Comparison of ENCODE assay signal across 12 cellular contexts in genomic region chr6:157219201-157220200, GRCh38.
DNase-seq lines count a peak whose midpoint lies in the region; ATAC-seq and TF ChIP-seq lines count a peak whose summit lies in the region.
"Had no signal": no experiment of that assay in that cellular context is flagged by ENCODE, and none has a peak within 500 bp of the region (broad histone marks: within the 10 kb centered on the region; RNA-seq: fewer than 3 reads in every experiment).

No MANE protein-coding gene starts in this region.

- intact Hi-C loops in activated T-helper 1 cell treated with anti-CD3 and anti-CD28 coated beads, Interleukin-12 subunit alpha, Interleukin-12 subunit beta, Interleukin-2, Interleukin-4 antibody, amounts not matched to agents 30 ng/mL and 10 ng/mL and 1 ng/mL, durations not matched to agents 14 hours and 24 hours and 36 hours (cut with micrococcal nuclease): loop anchor here (10.0 kb wide), 1 partner anchor 535 kb away; no protein-coding TSS in a partner anchor

- no peaks in the 10 kb centered on the region for H3K79me2 ChIP-seq in GM23248 (ENCODE audit: insufficient read depth)

- H3K4me1 ChIP-seq in GM23248 (ENCODE audit: insufficient read depth) (peaks cover 18% of the 10 kb centered on the region), endodermal cell (ENCODE audit: control insufficient read depth, insufficient read depth, low read length) (no peaks in the 10 kb centered on the region), neuronal stem cell (ENCODE audit: control insufficient read depth in 2 of 2, insufficient read depth in 1 of 2, low read depth in 1 of 2, low read length in 2 of 2) (peaks cover 2 to 3% of the 10 kb centered on the region in 2 donors)

- peaks cover 10% of the 10 kb centered on the region for H3F3A ChIP-seq in GM23248 (ENCODE audit: insufficient read depth)

- in situ Hi-C loops in GM23248 (cut with MboI): no loop called here

- no peak overlapping the region for H3K4me3 ChIP-seq in GM23248
- H3K4me3 ChIP-seq in endodermal cell (ENCODE audit: low read length): no peak overlapping the region
- H3K4me3 ChIP-seq in neuronal stem cell (ENCODE audit: low read length in 2 of 2): no peak overlapping the region
- H3K4me3 ChIP-seq: breast epithelium had no signal

- WGBS in GM23248 (ENCODE audit: low coverage in 1 of 2, low lambda C conversion rate in 2 of 2, missing lambda C conversion rate in 2 of 2), 2 experiments: 82 to 84% methylated on average over 18 of the region's 18 CpGs
- 85 to 89% methylated on average over 12 to 17 of the region's 18 CpGs for WGBS in endodermal cell (ENCODE audit: insufficient coverage in 1 of 2, insufficient read length in 1 of 2), 2 experiments
- WGBS in neuronal stem cell (ENCODE audit: extremely low coverage in 2 of 2, insufficient read length in 2 of 2, insufficient replicate concordance in 1 of 2), 2 donors: no CpG with 5 or more reads among the region's 18 CpGs

- TF ChIP-seq CTCF in endodermal cell (conservative IDR thresholded peaks at IDR 0.05): peak; percentile 44

- peak overlapping the region; percentile 33 for H2BK15ac ChIP-seq in neuronal stem cell (ENCODE audit: low read length)

- H2AFZ ChIP-seq in GM23248 (no peak overlapping the region), neuronal stem cell (ENCODE audit: low read length) (no peak overlapping the region)

- no peak overlapping the region for H3K23ac ChIP-seq in neuronal stem cell (ENCODE audit: low read depth, low read length, poor library complexity)

- peak overlapping the region; percentile 71 for H3K14ac ChIP-seq in neuronal stem cell (ENCODE audit: low read length)

- no peaks in the 10 kb centered on the region for H4K20me1 ChIP-seq in GM23248 (ENCODE audit: insufficient read depth)

- no peak overlapping the region for H3K27ac Mint-ChIP-seq in endodermal cell
- H3K27ac Mint-ChIP-seq in activated T-helper 1 cell treated with anti-CD3 and anti-CD28 coated beads, Interleukin-12 subunit alpha, Interleukin-12 subunit beta, Interleukin-2, Interleukin-4 antibody, amounts not matched to agents 30 ng/mL and 10 ng/mL and 1 ng/mL, durations not matched to agents 14 hours and 24 hours and 36 hours: no peak overlapping the region
- H3K27ac Mint-ChIP-seq: activated CD8-positive, alpha-beta T cell treated with anti-CD3 and anti-CD28 coated beads, Interleukin-2, amount 10 ng/mL, durations not matched to agents 7 days and 5 days; stimulated activated memory B cell treated with anti-CD40 and anti-IgM and Interleukin-4, amounts not matched to agents 10 μg/mL and 1 μg/mL and 100 μg/mL, for 72 hours had no signal

- H3K9me3 Mint-ChIP-seq in endodermal cell: no peaks in the 10 kb centered on the region
- no peaks in the 10 kb centered on the region for H3K9me3 Mint-ChIP-seq in activated T-helper 1 cell treated with anti-CD3 and anti-CD28 coated beads, Interleukin-12 subunit alpha, Interleukin-12 subunit beta, Interleukin-2, Interleukin-4 antibody, amounts not matched to agents 30 ng/mL and 10 ng/mL and 1 ng/mL, durations not matched to agents 14 hours and 24 hours and 36 hours

- no peaks in the 10 kb centered on the region for H3K9me2 ChIP-seq in GM23248 (ENCODE audit: insufficient read depth)

- no peaks in the 10 kb centered on the region for H3K36me3 ChIP-seq in GM23248 (ENCODE audit: low read depth)
- H3K36me3 ChIP-seq in endodermal cell (ENCODE audit: control insufficient read depth, insufficient read depth, low read length): no peaks in the 10 kb centered on the region
- peaks cover 0 to 2% of the 10 kb centered on the region in 2 donors for H3K36me3 ChIP-seq in neuronal stem cell (replicated peaks in 1 of 2; ENCODE audit: control insufficient read depth in 2 of 2, insufficient read depth in 2 of 2, low read length in 2 of 2)
- H3K36me3 ChIP-seq: breast epithelium had no signal

- no peaks in the 10 kb centered on the region for H3K27me3 ChIP-seq in GM23248 (replicated peaks; ENCODE audit: insufficient read depth)
- H3K27me3 ChIP-seq in endodermal cell (ENCODE audit: control insufficient read depth, insufficient read depth, low read length, poor library complexity, severe bottlenecking): no peaks in the 10 kb centered on the region
- no peaks in the 10 kb centered on the region for H3K27me3 ChIP-seq in neuronal stem cell (ENCODE audit: control insufficient read depth in 3 of 3, insufficient read depth in 3 of 3, low read depth in 1 of 3, low read length in 3 of 3)
- H3K27me3 ChIP-seq: breast epithelium had no signal

- peak; percentile 65 for DNase-seq in GM23248
- peak; percentile 37 for DNase-seq in NCI-H69 (lab: John Stamatoyannopoulos, UW)
- peak; percentile 80 for DNase-seq in endodermal cell
- no peak for DNase-seq in neuronal stem cell (ENCODE audit: low spot score)
- no peak for DNase-seq in COR-L47 (lab: John Stamatoyannopoulos, UW)
- no peak for DNase-seq in stimulated activated CD4-positive, alpha-beta T cell treated with anti-CD3 and anti-CD28 coated beads, Interleukin-4, amount 100 ng/mL, for 4 hours
- DNase-seq in activated T-helper 1 cell treated with anti-CD3 and anti-CD28 coated beads, Interleukin-12 subunit alpha, Interleukin-12 subunit beta, Interleukin-2, Interleukin-4 antibody, amounts not matched to agents 30 ng/mL and 10 ng/mL and 1 ng/mL, durations not matched to agents 14 hours and 24 hours and 36 hours (ENCODE audit: low spot score): no peak
- DNase-seq: activated CD8-positive, alpha-beta T cell treated with anti-CD3 and anti-CD28 coated beads, Interleukin-2, amount 10 ng/mL, durations not matched to agents 7 days and 5 days; T-helper 1 cell had no signal

- H3K9me3 ChIP-seq in GM23248 (ENCODE audit: low read depth): no peaks in the 10 kb centered on the region
- no peaks in the 10 kb centered on the region for H3K9me3 ChIP-seq in endodermal cell (ENCODE audit: control insufficient read depth, low read length)
- peaks cover 0 to 4% of the 10 kb centered on the region in 2 donors for H3K9me3 ChIP-seq in neuronal stem cell (replicated peaks in 1 of 2; ENCODE audit: control insufficient read depth in 2 of 2, insufficient read depth in 1 of 2, low read depth in 1 of 2, low read length in 2 of 2)
- H3K9me3 ChIP-seq: breast epithelium had no signal

- no peak overlapping the region for H4K91ac ChIP-seq in neuronal stem cell (ENCODE audit: low read depth, low read length, poor library complexity)

- no peak overlapping the region for H2BK120ac ChIP-seq in neuronal stem cell (ENCODE audit: low read depth, low read length)

- H2BK12ac ChIP-seq in neuronal stem cell (ENCODE audit: low read length): no peak overlapping the region

- H2AK5ac ChIP-seq in neuronal stem cell (ENCODE audit: low read depth, low read length): peak overlapping the region; percentile 97

- no peak overlapping the region for H3K4me3 Mint-ChIP-seq in endodermal cell
- H3K4me3 Mint-ChIP-seq in activated T-helper 1 cell treated with anti-CD3 and anti-CD28 coated beads, Interleukin-12 subunit alpha, Interleukin-12 subunit beta, Interleukin-2, Interleukin-4 antibody, amounts not matched to agents 30 ng/mL and 10 ng/mL and 1 ng/mL, durations not matched to agents 14 hours and 24 hours and 36 hours: no peak overlapping the region
- H3K4me3 Mint-ChIP-seq: stimulated activated memory B cell treated with anti-CD40 and anti-IgM and Interleukin-4, amounts not matched to agents 10 μg/mL and 1 μg/mL and 100 μg/mL, for 72 hours had no signal

- H3K4ac ChIP-seq in neuronal stem cell (ENCODE audit: low read length): no peak overlapping the region

- H3K36me3 Mint-ChIP-seq in endodermal cell (ENCODE audit: low read depth): no peaks in the 10 kb centered on the region
- H3K36me3 Mint-ChIP-seq in activated T-helper 1 cell treated with anti-CD3 and anti-CD28 coated beads, Interleukin-12 subunit alpha, Interleukin-12 subunit beta, Interleukin-2, Interleukin-4 antibody, amounts not matched to agents 30 ng/mL and 10 ng/mL and 1 ng/mL, durations not matched to agents 14 hours and 24 hours and 36 hours (ENCODE audit: low read depth): peaks cover 3% of the 10 kb centered on the region

- peaks cover 15% of the 10 kb centered on the region for H3K27me3 Mint-ChIP-seq in endodermal cell (ENCODE audit: insufficient read depth)
- peaks cover 3% of the 10 kb centered on the region for H3K27me3 Mint-ChIP-seq in activated T-helper 1 cell treated with anti-CD3 and anti-CD28 coated beads, Interleukin-12 subunit alpha, Interleukin-12 subunit beta, Interleukin-2, Interleukin-4 antibody, amounts not matched to agents 30 ng/mL and 10 ng/mL and 1 ng/mL, durations not matched to agents 14 hours and 24 hours and 36 hours (ENCODE audit: insufficient read depth)
- H3K27me3 Mint-ChIP-seq: stimulated activated memory B cell treated with anti-CD40 and anti-IgM and Interleukin-4, amounts not matched to agents 10 μg/mL and 1 μg/mL and 100 μg/mL, for 72 hours had no signal

- H2BK5ac ChIP-seq in neuronal stem cell (ENCODE audit: low read length): peak overlapping the region; percentile 2

- no peak overlapping the region for H4K8ac ChIP-seq in neuronal stem cell (ENCODE audit: low read depth, low read length)

- H3K9ac ChIP-seq in GM23248 (no peak overlapping the region), endodermal cell (ENCODE audit: extremely low read depth, low read length, poor library complexity, severe bottlenecking) (no peak overlapping the region), neuronal stem cell (ENCODE audit: low read depth, low read length, poor library complexity) (no peak overlapping the region)

- peaks cover 3% of the 10 kb centered on the region for H3K79me1 ChIP-seq in neuronal stem cell (ENCODE audit: low read depth, low read length)

- H3K4me2 ChIP-seq in GM23248 (ENCODE audit: unreplicated experiment) (no peak overlapping the region), neuronal stem cell (ENCODE audit: insufficient read depth, low read length, poor library complexity, severe bottlenecking) (no peak overlapping the region)

- no peak overlapping the region for H3K27ac ChIP-seq in GM23248
- H3K27ac ChIP-seq in endodermal cell (ENCODE audit: low read depth, low read length): no peak overlapping the region
- no peak overlapping the region for H3K27ac ChIP-seq in neuronal stem cell (replicated peaks; ENCODE audit: low read length)

- H3K4me1 Mint-ChIP-seq in endodermal cell: no peaks in the 10 kb centered on the region
- peaks cover 28% of the 10 kb centered on the region for H3K4me1 Mint-ChIP-seq in activated T-helper 1 cell treated with anti-CD3 and anti-CD28 coated beads, Interleukin-12 subunit alpha, Interleukin-12 subunit beta, Interleukin-2, Interleukin-4 antibody, amounts not matched to agents 30 ng/mL and 10 ng/mL and 1 ng/mL, durations not matched to agents 14 hours and 24 hours and 36 hours (ENCODE audit: low read depth)

- H3K18ac ChIP-seq in neuronal stem cell (ENCODE audit: low read length): peak overlapping the region; percentile 76

- ATAC-seq in HG03520 (IDR thresholded peaks at IDR 0.05; ENCODE audit: unreplicated experiment): no peak
- ATAC-seq: activated CD8-positive, alpha-beta T cell treated with anti-CD3 and anti-CD28 coated beads, Interleukin-2, amount 10 ng/mL, durations not matched to agents 7 days and 5 days; stimulated activated memory B cell treated with anti-CD40 and anti-IgM and Interleukin-4, amounts not matched to agents 10 μg/mL and 1 μg/mL and 100 μg/mL, for 72 hours had no signal

Comparison
In these comparisons a context has a peak if more than half of its experiments do, and no peak if none do; other contexts are left out.
1. DNase-seq: peak in GM23248 (single experiment), NCI-H69 (single experiment) and endodermal cell (single experiment); none in neuronal stem cell (single experiment), COR-L47 (single experiment), stimulated activated CD4-positive, alpha-beta T cell treated with anti-CD3 and anti-CD28 coated beads, Interleukin-4, amount 100 ng/mL, for 4 hours (0 of 2) and activated T-helper 1 cell treated with anti-CD3 and anti-CD28 coated beads, Interleukin-12 subunit alpha, Interleukin-12 subunit beta, Interleukin-2, Interleukin-4 antibody, amounts not matched to agents 30 ng/mL and 10 ng/mL and 1 ng/mL, durations not matched to agents 14 hours and 24 hours and 36 hours (single experiment).